ENCODE assay signal across 8 cellular contexts in genomic region chr9:130954317-130954716, GRCh38. TPM values are rescaled to one million over a fixed set of nuclear protein-coding genes. Genes with fewer than 3 reads are reported as not detected.
"Had no signal": no experiment of that assay in that cellular context is flagged by ENCODE, and none has a peak within 500 bp of the region (broad histone marks: within the 10 kb centered on the region; RNA-seq: fewer than 3 reads in every experiment).

No MANE protein-coding gene starts in this region.

- H3K4me3 ChIP-seq: GM12878 had no signal

- ATAC-seq: GM12878 had no signal

- DNase-seq: GDM1, GF-D8 had no signal

- FAIRE-seq: G401.6, GM12878, GM12892, GM18507, GM19239 had no signal

RNA-seq across cellular contexts. Expression of gene LAMC3, which starts 54.7 kb away (rescaled TPM):
- polyA plus RNA-seq: GM12878 had no signal

RNA-seq across cellular contexts. Expression of gene QRFP, which starts 57.7 kb away (rescaled TPM):
- total RNA-seq: G401, GM12878 had no signal
- polyA plus RNA-seq: GM12878 had no signal
